ENCODE assay signal across 8 cellular contexts in genomic region chr10:68073631-68074403, GRCh38. TPM values are rescaled to one million over a fixed set of nuclear protein-coding genes. Genes with fewer than 3 reads are reported as not detected.
DNase-seq lines count a peak whose midpoint lies in the region; ATAC-seq and TF ChIP-seq lines count a peak whose summit lies in the region.

No MANE protein-coding gene starts in this region.

- DNase-seq in Calu3 (no peak), MG63 (no peak), cardiac fibroblast (ENCODE audit: low read depth in 2 of 2) (peak; percentile 35 to 47), memory B cell (ENCODE audit: low spot score in 2 of 2) (no peak), NCI-H2227 (lab: John Stamatoyannopoulos, UW; ENCODE audit: unreplicated experiment) (no peak), HT-29 (ENCODE audit: low spot score) (no peak)
- no peak for DNase-seq in stimulated activated CD4-positive, alpha-beta T cell treated with anti-CD3 and anti-CD28 coated beads, Interleukin-2, amount 100 ng/mL, for 24 hours

- H3K27ac Mint-ChIP-seq in Calu3 (ENCODE audit: unreplicated experiment) (peak overlapping the region; percentile 46), memory B cell (peak overlapping the region; percentile 98)

- CTCF ChIA-PET in Calu3 (lab: Charles Lee): interaction anchor here (0.6 kb wide), 1 partner anchor 200 kb away, joined by 3 read pairs; no protein-coding TSS in a partner anchor

- ATAC-seq in memory B cell (ENCODE audit: low read depth): no peak
- ATAC-seq in GM21447 (IDR thresholded peaks at IDR 0.05; ENCODE audit: unreplicated experiment): no peak

- intact Hi-C loops in Calu3 (cut with micrococcal nuclease; ENCODE audit: unreplicated experiment): no loop called here

- H3K9me3 Mint-ChIP-seq in Calu3 (ENCODE audit: low read depth, unreplicated experiment): no peaks in the 10 kb centered on the region
- no peaks in the 10 kb centered on the region for H3K9me3 Mint-ChIP-seq in memory B cell

- peaks cover 16% of the 10 kb centered on the region for H3K4me1 Mint-ChIP-seq in Calu3 (ENCODE audit: low read depth, unreplicated experiment)
- peaks cover 11% of the 10 kb centered on the region for H3K4me1 Mint-ChIP-seq in memory B cell

- no peaks in the 10 kb centered on the region for H3K27me3 ChIP-seq in MG63

- H3K36me3 Mint-ChIP-seq in Calu3 (ENCODE audit: insufficient read depth, unreplicated experiment) (peaks cover 40% of the 10 kb centered on the region), memory B cell (peaks cover 7% of the 10 kb centered on the region)

- BruUV-seq in Calu3 (replicated peaks; lab: Mats Ljungman, UMichigan): TSS peak; percentile 42

- H3K4me3 Mint-ChIP-seq in Calu3 (ENCODE audit: low read depth, unreplicated experiment) (peak overlapping the region; percentile 96), memory B cell (peak overlapping the region; percentile 94)

- TF ChIP-seq CTCF in Calu3 (IDR thresholded peaks at IDR 0.05; ENCODE audit: unreplicated experiment): no peak
- TF ChIP-seq CTCF in cardiac fibroblast (IDR thresholded peaks at IDR 0.05; ENCODE audit: low read depth, low read length): no peak

- no peaks in the 10 kb centered on the region for H3K27me3 Mint-ChIP-seq in Calu3 (ENCODE audit: unreplicated experiment)
- no peaks in the 10 kb centered on the region for H3K27me3 Mint-ChIP-seq in memory B cell

- H3K4me3 ChIP-seq in MG63: peak overlapping the region; percentile 88
- peak overlapping the region; percentile 97 to 99 for H3K4me3 ChIP-seq in cardiac fibroblast (replicated peaks in 1 of 2; ENCODE audit: low read depth in 2 of 2, low read length in 2 of 2)

- peaks cover 46% of the 10 kb centered on the region for H3K36me3 ChIP-seq in MG63

- no peaks in the 10 kb centered on the region for H3K9me3 ChIP-seq in MG63

RNA-seq across cellular contexts. Expression of gene HERC4, which starts 1.3 kb away (rescaled TPM):
- 88.9 and 95.2 TPM in 2 replicates for total RNA-seq in Calu3 (2022)
- 129 and 171 TPM in 2 replicates for total RNA-seq in MG63 (2014; rRNA removed; shearing (Covaris generic); ENCODE audit: low replicate concordance)
- 15.8 and 19.4 TPM in 2 replicates for total RNA-seq in HT-29 (2014; rRNA removed; shearing (Covaris generic))

RNA-seq across cellular contexts. Expression of gene MYPN, which starts 35.5 kb away (rescaled TPM):
- 0.38 and 0.56 TPM in 2 replicates for total RNA-seq in Calu3 (2022)
- 28.9 and 31.3 TPM in 2 replicates for total RNA-seq in MG63 (2014; rRNA removed; shearing (Covaris generic); ENCODE audit: low replicate concordance)
- total RNA-seq in HT-29 (2014; rRNA removed; shearing (Covaris generic)): not detected in 2 replicates

Comparison
In these comparisons a context has a peak if more than half of its experiments do, and no peak if none do; other contexts are left out.
1. DNase-seq: peak in cardiac fibroblast (2 of 2); none in Calu3 (single experiment), MG63 (single experiment), memory B cell (0 of 2), NCI-H2227 (single experiment), stimulated activated CD4-positive, alpha-beta T cell treated with anti-CD3 and anti-CD28 coated beads, Interleukin-2, amount 100 ng/mL, for 24 hours (0 of 2) and HT-29 (single experiment).
2. RNA of gene MYPN, which starts 35.5 kb away (total RNA-seq): 28.9 to 31.3 TPM in MG63; 0.38 to 0.56 TPM in Calu3 and not detected in HT-29; every median in the first group is over 10 times any median in the second.